In the genomic region with DNA sequence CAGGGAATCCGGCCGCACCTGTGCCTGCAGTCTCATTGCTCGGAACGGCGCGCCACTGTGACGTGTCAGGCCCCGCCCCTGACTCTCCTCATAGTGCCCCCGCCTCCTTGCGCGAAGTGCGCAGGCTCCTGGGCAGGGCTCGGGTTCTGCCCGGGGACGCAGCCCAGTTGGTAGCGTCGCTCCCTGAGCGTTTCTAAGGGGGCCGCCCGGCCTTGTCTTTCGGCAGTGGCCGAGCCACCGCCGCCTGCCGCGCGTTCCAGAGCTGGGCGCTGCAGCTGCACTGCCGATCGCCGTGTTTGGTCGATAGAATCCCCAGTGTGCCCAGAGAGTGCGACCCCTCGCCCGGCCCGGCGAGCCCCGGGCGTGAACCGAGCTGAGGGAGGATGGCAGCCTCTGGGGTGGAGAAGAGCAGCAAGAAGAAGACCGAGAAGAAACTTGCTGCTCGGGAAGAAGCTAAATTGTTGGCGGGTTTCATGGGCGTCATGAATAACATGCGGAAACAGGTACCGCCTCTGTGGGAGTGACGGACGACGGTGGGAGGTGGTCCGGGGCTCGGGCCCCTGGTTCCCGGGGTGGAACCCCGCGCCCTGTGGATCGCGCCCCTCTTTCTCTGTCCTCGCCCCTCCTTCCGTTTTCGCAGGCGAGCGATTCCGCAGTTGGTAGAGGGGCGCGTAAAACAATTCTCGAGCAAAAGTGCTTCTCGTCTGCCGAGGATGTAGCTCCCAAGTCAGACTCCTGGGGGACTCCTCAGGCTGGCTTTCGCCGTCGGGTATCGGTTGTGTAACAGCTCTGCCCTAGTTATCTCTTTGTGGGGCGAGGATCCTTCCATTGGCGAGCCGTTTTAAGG, we compare ENCODE assay signal across 1 cellular context.
A peak's percentile ranks its signal among the peaks of the same experiment; 100 is the strongest.
TF ChIP-seq lines count a peak whose summit lies in the region.

A gene with protein sequence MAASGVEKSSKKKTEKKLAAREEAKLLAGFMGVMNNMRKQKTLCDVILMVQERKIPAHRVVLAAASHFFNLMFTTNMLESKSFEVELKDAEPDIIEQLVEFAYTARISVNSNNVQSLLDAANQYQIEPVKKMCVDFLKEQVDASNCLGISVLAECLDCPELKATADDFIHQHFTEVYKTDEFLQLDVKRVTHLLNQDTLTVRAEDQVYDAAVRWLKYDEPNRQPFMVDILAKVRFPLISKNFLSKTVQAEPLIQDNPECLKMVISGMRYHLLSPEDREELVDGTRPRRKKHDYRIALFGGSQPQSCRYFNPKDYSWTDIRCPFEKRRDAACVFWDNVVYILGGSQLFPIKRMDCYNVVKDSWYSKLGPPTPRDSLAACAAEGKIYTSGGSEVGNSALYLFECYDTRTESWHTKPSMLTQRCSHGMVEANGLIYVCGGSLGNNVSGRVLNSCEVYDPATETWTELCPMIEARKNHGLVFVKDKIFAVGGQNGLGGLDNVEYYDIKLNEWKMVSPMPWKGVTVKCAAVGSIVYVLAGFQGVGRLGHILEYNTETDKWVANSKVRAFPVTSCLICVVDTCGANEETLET (plus strand): TSS at position 142 of the 847 bp plus-strand sequence. CDS start 242 bp downstream, at position 384.

TF ChIP-seq in HepG2, 621 proteins besides CTCF, POLR2A, EP300 and RAD21 (continued from another document and continues in another):
- TF ChIP-seq, protein P1, sequence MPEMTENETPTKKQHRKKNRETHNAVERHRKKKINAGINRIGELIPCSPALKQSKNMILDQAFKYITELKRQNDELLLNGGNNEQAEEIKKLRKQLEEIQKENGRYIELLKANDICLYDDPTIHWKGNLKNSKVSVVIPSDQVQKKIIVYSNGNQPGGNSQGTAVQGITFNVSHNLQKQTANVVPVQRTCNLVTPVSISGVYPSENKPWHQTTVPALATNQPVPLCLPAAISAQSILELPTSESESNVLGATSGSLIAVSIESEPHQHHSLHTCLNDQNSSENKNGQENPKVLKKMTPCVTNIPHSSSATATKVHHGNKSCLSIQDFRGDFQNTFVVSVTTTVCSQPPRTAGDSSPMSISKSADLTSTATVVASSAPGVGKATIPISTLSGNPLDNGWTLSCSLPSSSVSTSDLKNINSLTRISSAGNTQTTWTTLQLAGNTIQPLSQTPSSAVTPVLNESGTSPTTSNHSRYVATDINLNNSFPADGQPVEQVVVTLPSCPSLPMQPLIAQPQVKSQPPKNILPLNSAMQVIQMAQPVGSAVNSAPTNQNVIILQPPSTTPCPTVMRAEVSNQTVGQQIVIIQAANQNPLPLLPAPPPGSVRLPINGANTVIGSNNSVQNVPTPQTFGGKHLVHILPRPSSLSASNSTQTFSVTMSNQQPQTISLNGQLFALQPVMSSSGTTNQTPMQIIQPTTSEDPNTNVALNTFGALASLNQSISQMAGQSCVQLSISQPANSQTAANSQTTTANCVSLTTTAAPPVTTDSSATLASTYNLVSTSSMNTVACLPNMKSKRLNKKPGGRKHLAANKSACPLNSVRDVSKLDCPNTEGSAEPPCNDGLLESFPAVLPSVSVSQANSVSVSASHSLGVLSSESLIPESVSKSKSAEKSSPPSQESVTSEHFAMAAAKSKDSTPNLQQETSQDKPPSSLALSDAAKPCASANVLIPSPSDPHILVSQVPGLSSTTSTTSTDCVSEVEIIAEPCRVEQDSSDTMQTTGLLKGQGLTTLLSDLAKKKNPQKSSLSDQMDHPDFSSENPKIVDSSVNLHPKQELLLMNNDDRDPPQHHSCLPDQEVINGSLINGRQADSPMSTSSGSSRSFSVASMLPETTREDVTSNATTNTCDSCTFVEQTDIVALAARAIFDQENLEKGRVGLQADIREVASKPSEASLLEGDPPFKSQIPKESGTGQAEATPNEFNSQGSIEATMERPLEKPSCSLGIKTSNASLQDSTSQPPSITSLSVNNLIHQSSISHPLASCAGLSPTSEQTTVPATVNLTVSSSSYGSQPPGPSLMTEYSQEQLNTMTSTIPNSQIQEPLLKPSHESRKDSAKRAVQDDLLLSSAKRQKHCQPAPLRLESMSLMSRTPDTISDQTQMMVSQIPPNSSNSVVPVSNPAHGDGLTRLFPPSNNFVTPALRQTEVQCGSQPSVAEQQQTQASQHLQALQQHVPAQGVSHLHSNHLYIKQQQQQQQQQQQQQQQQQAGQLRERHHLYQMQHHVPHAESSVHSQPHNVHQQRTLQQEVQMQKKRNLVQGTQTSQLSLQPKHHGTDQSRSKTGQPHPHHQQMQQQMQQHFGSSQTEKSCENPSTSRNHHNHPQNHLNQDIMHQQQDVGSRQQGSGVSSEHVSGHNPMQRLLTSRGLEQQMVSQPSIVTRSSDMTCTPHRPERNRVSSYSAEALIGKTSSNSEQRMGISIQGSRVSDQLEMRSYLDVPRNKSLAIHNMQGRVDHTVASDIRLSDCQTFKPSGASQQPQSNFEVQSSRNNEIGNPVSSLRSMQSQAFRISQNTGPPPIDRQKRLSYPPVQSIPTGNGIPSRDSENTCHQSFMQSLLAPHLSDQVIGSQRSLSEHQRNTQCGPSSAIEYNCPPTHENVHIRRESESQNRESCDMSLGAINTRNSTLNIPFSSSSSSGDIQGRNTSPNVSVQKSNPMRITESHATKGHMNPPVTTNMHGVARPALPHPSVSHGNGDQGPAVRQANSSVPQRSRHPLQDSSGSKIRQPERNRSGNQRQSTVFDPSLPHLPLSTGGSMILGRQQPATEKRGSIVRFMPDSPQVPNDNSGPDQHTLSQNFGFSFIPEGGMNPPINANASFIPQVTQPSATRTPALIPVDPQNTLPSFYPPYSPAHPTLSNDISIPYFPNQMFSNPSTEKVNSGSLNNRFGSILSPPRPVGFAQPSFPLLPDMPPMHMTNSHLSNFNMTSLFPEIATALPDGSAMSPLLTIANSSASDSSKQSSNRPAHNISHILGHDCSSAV (CRISPR knock-in tag; IDR thresholded peaks at IDR 0.05; ENCODE audit: borderline replicate concordance): no peak
- TF ChIP-seq, protein P2, sequence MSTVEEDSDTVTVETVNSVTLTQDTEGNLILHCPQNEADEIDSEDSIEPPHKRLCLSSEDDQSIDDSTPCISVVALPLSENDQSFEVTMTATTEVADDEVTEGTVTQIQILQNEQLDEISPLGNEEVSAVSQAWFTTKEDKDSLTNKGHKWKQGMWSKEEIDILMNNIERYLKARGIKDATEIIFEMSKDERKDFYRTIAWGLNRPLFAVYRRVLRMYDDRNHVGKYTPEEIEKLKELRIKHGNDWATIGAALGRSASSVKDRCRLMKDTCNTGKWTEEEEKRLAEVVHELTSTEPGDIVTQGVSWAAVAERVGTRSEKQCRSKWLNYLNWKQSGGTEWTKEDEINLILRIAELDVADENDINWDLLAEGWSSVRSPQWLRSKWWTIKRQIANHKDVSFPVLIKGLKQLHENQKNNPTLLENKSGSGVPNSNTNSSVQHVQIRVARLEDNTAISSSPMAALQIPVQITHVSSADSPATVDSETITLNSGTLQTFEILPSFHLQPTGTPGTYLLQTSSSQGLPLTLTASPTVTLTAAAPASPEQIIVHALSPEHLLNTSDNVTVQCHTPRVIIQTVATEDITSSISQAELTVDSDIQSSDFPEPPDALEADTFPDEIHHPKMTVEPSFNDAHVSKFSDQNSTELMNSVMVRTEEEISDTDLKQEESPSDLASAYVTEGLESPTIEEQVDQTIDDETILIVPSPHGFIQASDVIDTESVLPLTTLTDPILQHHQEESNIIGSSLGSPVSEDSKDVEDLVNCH (CRISPR knock-in tag; IDR thresholded peaks at IDR 0.05): no peak
- 0 out of 2 replicates have a peak, but pooled peaks have one; percentile 24 for TF ChIP-seq HOXA7 (CRISPR knock-in tag; IDR thresholded peaks at IDR 0.05)
- no peak for TF ChIP-seq ZNF850 (CRISPR knock-in tag; conservative IDR thresholded peaks at IDR 0.05)
- TF ChIP-seq SOX6 (IDR thresholded peaks at IDR 0.05): no peak
- TF ChIP-seq SOX6 (CRISPR knock-in tag; IDR thresholded peaks at IDR 0.05): peak; percentile 36; the same call in 1 of the 2 replicates
- TF ChIP-seq ESRRA (CRISPR knock-in tag; IDR thresholded peaks at IDR 0.05; ENCODE audit: low read depth): no peak; the same call in 1 of the 2 replicates
- no peak for TF ChIP-seq STAT5B (CRISPR knock-in tag; IDR thresholded peaks at IDR 0.05)
- TF ChIP-seq, protein P3, sequence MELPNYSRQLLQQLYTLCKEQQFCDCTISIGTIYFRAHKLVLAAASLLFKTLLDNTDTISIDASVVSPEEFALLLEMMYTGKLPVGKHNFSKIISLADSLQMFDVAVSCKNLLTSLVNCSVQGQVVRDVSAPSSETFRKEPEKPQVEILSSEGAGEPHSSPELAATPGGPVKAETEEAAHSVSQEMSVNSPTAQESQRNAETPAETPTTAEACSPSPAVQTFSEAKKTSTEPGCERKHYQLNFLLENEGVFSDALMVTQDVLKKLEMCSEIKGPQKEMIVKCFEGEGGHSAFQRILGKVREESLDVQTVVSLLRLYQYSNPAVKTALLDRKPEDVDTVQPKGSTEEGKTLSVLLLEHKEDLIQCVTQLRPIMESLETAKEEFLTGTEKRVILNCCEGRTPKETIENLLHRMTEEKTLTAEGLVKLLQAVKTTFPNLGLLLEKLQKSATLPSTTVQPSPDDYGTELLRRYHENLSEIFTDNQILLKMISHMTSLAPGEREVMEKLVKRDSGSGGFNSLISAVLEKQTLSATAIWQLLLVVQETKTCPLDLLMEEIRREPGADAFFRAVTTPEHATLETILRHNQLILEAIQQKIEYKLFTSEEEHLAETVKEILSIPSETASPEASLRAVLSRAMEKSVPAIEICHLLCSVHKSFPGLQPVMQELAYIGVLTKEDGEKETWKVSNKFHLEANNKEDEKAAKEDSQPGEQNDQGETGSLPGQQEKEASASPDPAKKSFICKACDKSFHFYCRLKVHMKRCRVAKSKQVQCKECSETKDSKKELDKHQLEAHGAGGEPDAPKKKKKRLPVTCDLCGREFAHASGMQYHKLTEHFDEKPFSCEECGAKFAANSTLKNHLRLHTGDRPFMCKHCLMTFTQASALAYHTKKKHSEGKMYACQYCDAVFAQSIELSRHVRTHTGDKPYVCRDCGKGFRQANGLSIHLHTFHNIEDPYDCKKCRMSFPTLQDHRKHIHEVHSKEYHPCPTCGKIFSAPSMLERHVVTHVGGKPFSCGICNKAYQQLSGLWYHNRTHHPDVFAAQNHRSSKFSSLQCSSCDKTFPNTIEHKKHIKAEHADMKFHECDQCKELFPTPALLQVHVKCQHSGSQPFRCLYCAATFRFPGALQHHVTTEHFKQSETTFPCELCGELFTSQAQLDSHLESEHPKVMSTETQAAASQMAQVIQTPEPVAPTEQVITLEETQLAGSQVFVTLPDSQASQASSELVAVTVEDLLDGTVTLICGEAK (IDR thresholded peaks at IDR 0.05): no peak
- TF ChIP-seq, protein P3 (CRISPR knock-in tag; IDR thresholded peaks at IDR 0.05): peak; percentile 45; the same call in 1 of the 2 replicates
- TF ChIP-seq HDAC6 (IDR thresholded peaks at IDR 0.05; ENCODE audit: low read depth, low read length): no peak
- TF ChIP-seq CBX2 (IDR thresholded peaks at IDR 0.05; ENCODE audit: low read depth, low read length): no peak
- no peak for TF ChIP-seq CBX2 (CRISPR knock-in tag; IDR thresholded peaks at IDR 0.05; ENCODE audit: low read depth)
- no peak for TF ChIP-seq HNRNPH1 (optimal IDR thresholded peaks at IDR 0.05; ENCODE audit: low read depth, low read length)
- no peak for TF ChIP-seq U2AF1 (optimal IDR thresholded peaks at IDR 0.05; ENCODE audit: low read depth, low read length)
- no peak for TF ChIP-seq NR2F1 (CRISPR knock-in tag; IDR thresholded peaks at IDR 0.05)
- TF ChIP-seq THAP11 (CRISPR knock-in tag; IDR thresholded peaks at IDR 0.05): peak; percentile 79
- TF ChIP-seq, protein P4, sequence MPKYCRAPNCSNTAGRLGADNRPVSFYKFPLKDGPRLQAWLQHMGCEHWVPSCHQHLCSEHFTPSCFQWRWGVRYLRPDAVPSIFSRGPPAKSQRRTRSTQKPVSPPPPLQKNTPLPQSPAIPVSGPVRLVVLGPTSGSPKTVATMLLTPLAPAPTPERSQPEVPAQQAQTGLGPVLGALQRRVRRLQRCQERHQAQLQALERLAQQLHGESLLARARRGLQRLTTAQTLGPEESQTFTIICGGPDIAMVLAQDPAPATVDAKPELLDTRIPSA (CRISPR knock-in tag; IDR thresholded peaks at IDR 0.05; ENCODE audit: borderline replicate concordance): no peak
- no peak; the same call in 1 of the 2 replicates for TF ChIP-seq GFI1 (CRISPR knock-in tag; IDR thresholded peaks at IDR 0.05; ENCODE audit: borderline replicate concordance)
- TF ChIP-seq, protein P5, sequence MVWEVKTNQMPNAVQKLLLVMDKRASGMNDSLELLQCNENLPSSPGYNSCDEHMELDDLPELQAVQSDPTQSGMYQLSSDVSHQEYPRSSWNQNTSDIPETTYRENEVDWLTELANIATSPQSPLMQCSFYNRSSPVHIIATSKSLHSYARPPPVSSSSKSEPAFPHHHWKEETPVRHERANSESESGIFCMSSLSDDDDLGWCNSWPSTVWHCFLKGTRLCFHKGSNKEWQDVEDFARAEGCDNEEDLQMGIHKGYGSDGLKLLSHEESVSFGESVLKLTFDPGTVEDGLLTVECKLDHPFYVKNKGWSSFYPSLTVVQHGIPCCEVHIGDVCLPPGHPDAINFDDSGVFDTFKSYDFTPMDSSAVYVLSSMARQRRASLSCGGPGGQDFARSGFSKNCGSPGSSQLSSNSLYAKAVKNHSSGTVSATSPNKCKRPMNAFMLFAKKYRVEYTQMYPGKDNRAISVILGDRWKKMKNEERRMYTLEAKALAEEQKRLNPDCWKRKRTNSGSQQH (CRISPR knock-in tag; IDR thresholded peaks at IDR 0.05; ENCODE audit: low read depth): no peak
- TF ChIP-seq ZNF10 (CRISPR knock-in tag; IDR thresholded peaks at IDR 0.05; ENCODE audit: borderline replicate concordance, low read depth): no peak
- TF ChIP-seq ZNF841 (CRISPR knock-in tag; IDR thresholded peaks at IDR 0.05; ENCODE audit: borderline replicate concordance): no peak
